ENCODE assay signal across 9 cellular contexts in the genomic region with DNA sequence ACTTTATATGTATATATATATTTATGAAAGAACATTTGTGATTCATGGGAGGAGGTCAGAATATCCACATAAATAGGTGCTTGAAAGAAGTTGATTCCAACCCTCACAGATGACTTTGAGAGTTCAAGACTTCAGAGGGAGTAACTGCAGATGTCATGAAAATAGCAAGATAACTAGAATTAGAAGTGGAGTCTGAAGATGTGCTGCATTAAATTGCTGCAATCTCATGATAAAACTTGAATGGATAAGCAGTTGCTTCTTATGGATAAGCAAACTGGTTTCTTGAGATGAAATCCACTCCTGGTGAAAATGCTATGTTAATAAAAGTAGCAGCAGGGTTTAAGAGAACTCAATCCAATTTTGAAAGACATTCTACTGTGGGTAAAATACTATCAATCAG. TPM values are rescaled to one million over a fixed set of nuclear protein-coding genes. Genes with fewer than 3 reads are reported as not detected.
"Had no signal": no experiment of that assay in that cellular context is flagged by ENCODE, and none has a peak within 500 bp of the region (broad histone marks: within the 10 kb centered on the region; RNA-seq: fewer than 3 reads in every experiment).

No MANE protein-coding gene starts in this region.

- DNase-seq: H9, HCEC 1CT, IMR-90, KBM-7 had no signal

- ATAC-seq: GM23338 had no signal

- FAIRE-seq: H1, H54, HTR-8/SVneo had no signal

- H3K4me3 ChIP-seq: GM23338 had no signal

- H3K4me2 ChIP-seq: GM23338 had no signal

- H2AFZ ChIP-seq: GM23338 had no signal

RNA-seq across cellular contexts. Expression of a gene that starts 40.2 kb away (rescaled TPM):
- total RNA-seq: GM23338, H1, H9, HT-29, IMR-90 had no signal
- polyA plus RNA-seq: GM23338, H1, IMR-90 had no signal
